9 cellular contexts compared by ENCODE assay signal in the genomic region with DNA sequence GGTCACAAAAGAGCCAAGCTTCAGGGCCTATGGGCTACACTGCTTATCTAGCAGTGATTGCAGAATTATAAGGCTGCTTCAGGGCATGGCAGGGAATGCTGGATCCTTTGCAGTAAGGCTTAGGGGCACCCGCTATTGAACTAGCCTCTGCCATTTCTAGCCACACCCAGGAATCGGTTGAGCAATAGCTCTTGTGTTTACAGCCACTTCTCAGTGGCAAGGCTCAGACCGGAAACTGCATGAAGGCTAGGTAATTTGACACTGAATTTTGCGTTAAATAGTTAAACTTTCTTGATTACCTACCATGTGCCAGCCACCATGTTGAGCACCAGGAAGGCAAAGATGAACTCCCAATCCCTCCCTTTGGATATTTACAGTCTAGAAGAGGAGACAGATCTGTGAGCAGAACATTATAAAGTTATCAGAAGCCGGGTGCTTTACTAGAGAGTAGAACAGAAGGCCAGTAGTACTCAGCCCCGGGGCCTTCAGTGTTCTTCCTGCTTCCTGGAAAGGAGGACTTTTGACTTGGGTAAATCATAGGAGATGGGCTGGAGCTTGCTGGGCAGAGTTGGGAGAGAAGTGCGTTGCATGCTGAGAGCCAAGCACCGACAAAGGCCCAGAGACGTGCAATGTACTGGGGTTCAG.
DNase-seq lines count a peak whose midpoint lies in the region; ATAC-seq, FAIRE-seq and TF ChIP-seq lines count a peak whose summit lies in the region.
"Had no signal": no experiment of that assay in that cellular context is flagged by ENCODE, and none has a peak within 500 bp of the region (broad histone marks: within the 10 kb centered on the region; RNA-seq: fewer than 3 reads in every experiment).

No MANE protein-coding gene starts in this region.

- no peak overlapping the region; the same call in 1 of the 2 replicates for H2AK5ac ChIP-seq in H1 (ENCODE audit: low read depth, low read length)

- peak overlapping the region; percentile 78; the same call in 1 of the 2 replicates for H2BK12ac ChIP-seq in H1 (ENCODE audit: low read depth, low read length)

- H3K4me1 ChIP-seq in HAP-1 (peaks cover 12% of the 10 kb centered on the region), H1 (replicated peaks in 1 of 4; ENCODE audit: control insufficient read depth in 3 of 4, insufficient read depth in 4 of 4, low read length in 3 of 4) (peaks cover 2 to 15% (median 12%) of the 10 kb centered on the region in 4 experiments; a peak in 6 of 7 replicates), pancreas (peaks cover 0 to 16% (median 0%) of the 10 kb centered on the region in 3 donors)

- H3K27me3 ChIP-seq in HAP-1 (ENCODE audit: low read depth) (no peaks in the 10 kb centered on the region), H1 (replicated peaks in 1 of 4; ENCODE audit: control insufficient read depth in 3 of 4, extremely low read depth in 1 of 4, insufficient read depth in 3 of 4, low read length in 3 of 4) (no peaks in the 10 kb centered on the region), pancreas (no peaks in the 10 kb centered on the region)

- DNase-seq in HAP-1 (ENCODE audit: low spot score in 2 of 2) (peak; percentile 57 to 61), NCI-H460 (ENCODE audit: extremely low read depth, low read depth) (peak; percentile 83), H1 (ENCODE audit: low read depth in 1 of 2, low spot score in 2 of 2) (no peak), pancreas (peak in 1 of 6 donors; percentile 61), dedifferentiated amniotic fluid mesenchymal stem cell (ENCODE audit: extremely low spot score) (no peak), ACHN (no peak)

- no peaks in the 10 kb centered on the region for H3K79me2 ChIP-seq in H1 (ENCODE audit: control insufficient read depth in 1 of 2, insufficient read depth in 2 of 2, low read length in 2 of 2)

- no peaks in the 10 kb centered on the region for H4K20me1 ChIP-seq in H1 (replicated peaks in 1 of 2; ENCODE audit: control insufficient read depth in 1 of 2, insufficient read depth in 2 of 2, low read length in 2 of 2)

- TF ChIP-seq POLR2A in H1 (IDR thresholded peaks at IDR 0.05; ENCODE audit: control extremely low read depth in 1 of 2, low read depth in 2 of 2, low read length in 2 of 2): no peak
- no peak for TF ChIP-seq POLR2A in GM18505 (IDR thresholded peaks at IDR 0.05; ENCODE audit: borderline replicate concordance, extremely low read depth, insufficient read depth, insufficient read length)

- no peaks in the 10 kb centered on the region for H3K23me2 ChIP-seq in H1 (ENCODE audit: low read depth, low read length)

- 81% methylated on average over 9 of the region's 9 CpGs; no CpG with 5 or more reads in 1 of the 2 experiments for WGBS in H1 (ENCODE audit: extremely low coverage in 1 of 2, insufficient coverage in 1 of 2, insufficient read length in 1 of 2, insufficient replicate concordance in 2 of 2, low coverage in 1 of 2, low lambda C conversion rate in 2 of 2, missing lambda C conversion rate in 1 of 2), 2 experiments
- 71 to 76% methylated on average over 9 of the region's 9 CpGs for WGBS in pancreas, 2 donors

- H2BK20ac ChIP-seq in H1 (ENCODE audit: low read length): 0 out of 2 replicates have a peak overlapping the region, but pooled peaks have one; percentile 23

- no peak overlapping the region; the same call in 1 of the 2 replicates for H2BK5ac ChIP-seq in H1 (ENCODE audit: low read depth, low read length)

- no peaks in the 10 kb centered on the region for H3K36me3 ChIP-seq in HAP-1 (replicated peaks)
- no peaks in the 10 kb centered on the region for H3K36me3 ChIP-seq in H1 (ENCODE audit: control insufficient read depth in 2 of 4, insufficient read depth in 4 of 4, low read length in 3 of 4)
- H3K36me3 ChIP-seq in pancreas: no peaks in the 10 kb centered on the region

- H3K9ac ChIP-seq in H1 (replicated peaks in 1 of 4; ENCODE audit: extremely low read depth in 1 of 4, low read depth in 3 of 4, low read length in 3 of 4): no peak overlapping the region

- H2BK15ac ChIP-seq in H1 (ENCODE audit: low read length): no peak overlapping the region; the same call in 1 of the 2 replicates

- no peak overlapping the region for H3K23ac ChIP-seq in H1 (ENCODE audit: insufficient read length)

- H3K18ac ChIP-seq in H1 (ENCODE audit: extremely low read depth, low read length): peak overlapping the region; percentile 53; the same call in 1 of the 2 replicates

- no peak overlapping the region for H3K4ac ChIP-seq in H1 (replicated peaks; ENCODE audit: insufficient read length, low read depth, low read length)

- intact Hi-C loops in pancreas (cut with DNase I): no loop called here

- no peaks in the 10 kb centered on the region for H3K79me1 ChIP-seq in H1 (ENCODE audit: low read depth, low read length)

- POLR2A ChIA-PET in H1 (lab: Charles Lee; ENCODE audit: partially characterized antibody): interaction anchor here (1.2 kb wide), 1 partner anchor 10 kb away, joined by 4 read pairs; no protein-coding TSS in a partner anchor

- ATAC-seq in pancreas (peak in 3 of 4 donors; percentile 67 to 77 (median 76)), GM18868 (IDR thresholded peaks at IDR 0.05; ENCODE audit: unreplicated experiment) (no peak), GM18505 (IDR thresholded peaks at IDR 0.05; ENCODE audit: unreplicated experiment) (no peak)
- ATAC-seq: activated naive CD4-positive, alpha-beta T cell treated with anti-CD3 and anti-CD28 coated beads, Interleukin-2, amount 50 U/mL, for 72 hours had no signal

- peak overlapping the region; percentile 13 to 48; a peak in 1 of 4 replicates for H3K4me2 ChIP-seq in H1 (ENCODE audit: insufficient read depth in 1 of 2, low read depth in 2 of 2, low read length in 2 of 2)

- TF ChIP-seq EP300 in H1 (IDR thresholded peaks at IDR 0.05; ENCODE audit: borderline replicate concordance in 1 of 2, low read depth in 2 of 2, low read length in 2 of 2): no peak

- in situ Hi-C loops in HAP-1 (cut with MboI; ENCODE audit: low sequenced_read_pairs) (no loop called here), ACHN (cut with HindIII; ENCODE audit: low pct_ligation_motif_present, low pct_unique_long_range_greater_than_20kb, low sequenced_read_pairs) (no loop called here)

- FAIRE-seq in H1 (lab: Jason Lieb, UNC) (no peak), pancreas (lab: Jason Lieb, UNC) (no peak)

- H3K4me3 ChIP-seq in HAP-1 (no peak overlapping the region), H1 (ENCODE audit: extremely low read depth in 1 of 4, insufficient read depth in 2 of 4, low read depth in 3 of 4, low read length in 4 of 4) (peak overlapping the region in 1 of 4 experiments; percentile 26; a peak in 1 of 8 replicates), pancreas (no peak overlapping the region)

- H4K5ac ChIP-seq in H1 (ENCODE audit: insufficient read length, low read depth, low read length): no peak overlapping the region

- no peak for TF ChIP-seq RAD21 in H1 (IDR thresholded peaks at IDR 0.05 in 1 of 2, conservative IDR thresholded peaks at IDR 0.05 in 1 of 2; ENCODE audit: low read depth in 2 of 2, low read length in 2 of 2)

- no peak overlapping the region for H3K14ac ChIP-seq in H1 (ENCODE audit: insufficient read length)

- no peak overlapping the region for H4K91ac ChIP-seq in H1 (replicated peaks; ENCODE audit: insufficient read length, low read length)

- H3K56ac ChIP-seq in H1 (replicated peaks; ENCODE audit: insufficient read length, low read depth, low read length): no peak overlapping the region

- TF ChIP-seq CTCF in H1 (IDR thresholded peaks at IDR 0.05; ENCODE audit: control extremely low read depth in 1 of 3, insufficient read depth in 1 of 3, low read depth in 1 of 3, low read length in 3 of 3) (no peak), pancreas (IDR thresholded peaks at IDR 0.05) (no peak)

- no peaks in the 10 kb centered on the region for H3K9me3 ChIP-seq in HAP-1
- no peaks in the 10 kb centered on the region for H3K9me3 ChIP-seq in H1 (ENCODE audit: insufficient read depth in 2 of 2, low read depth in 1 of 2, low read length in 1 of 2)
- no peaks in the 10 kb centered on the region for H3K9me3 ChIP-seq in pancreas

- no peak overlapping the region for H4K8ac ChIP-seq in H1 (ENCODE audit: extremely low read depth, insufficient read depth, low read length)

- H3K27ac ChIP-seq in H1 (ENCODE audit: low read depth, low read length): no peak overlapping the region
- peak overlapping the region in 2 of 4 donors; percentile 59 to 77 for H3K27ac ChIP-seq in pancreas

- CTCF ChIA-PET in H1 (lab: Charles Lee; ENCODE audit: partially characterized antibody): interaction anchor here (0.9 to 2.2 kb wide), 5 partner anchors 16 to 383 kb away, joined by 3 to 6 read pairs (median 3); no protein-coding TSS in a partner anchor

- peak overlapping the region; percentile 31 for H2AFZ ChIP-seq in H1 (ENCODE audit: low read length)

- H2BK120ac ChIP-seq in H1 (replicated peaks; ENCODE audit: low read depth, low read length): no peak overlapping the region

TF ChIP-seq in H1, 55 proteins besides CTCF, POLR2A, EP300 and RAD21:
- TF ChIP-seq ZNF274 (IDR thresholded peaks at IDR 0.05; ENCODE audit: borderline replicate concordance, extremely low read depth, low read length): no peak
- no peak for TF ChIP-seq TAF1 (IDR thresholded peaks at IDR 0.05; ENCODE audit: low read depth, low read length)
- TF ChIP-seq HDAC6 (IDR thresholded peaks at IDR 0.05; ENCODE audit: low read depth, low read length): no peak
- TF ChIP-seq CEBPB (IDR thresholded peaks at IDR 0.05; ENCODE audit: low read depth, low read length): peak; percentile 81
- no peak for TF ChIP-seq SIRT6 (IDR thresholded peaks at IDR 0.05; ENCODE audit: low read length)
- no peak for TF ChIP-seq CREB1 (IDR thresholded peaks at IDR 0.05)
- 0 out of 2 replicates have a peak, but pooled peaks have one; percentile 19 for TF ChIP-seq YY1 (IDR thresholded peaks at IDR 0.05; ENCODE audit: low read depth, low read length)
TF ChIP-seq in H1: peak in this region for 2.

Comparison
In these comparisons a context has a peak if more than half of its experiments do, and no peak if none do; other contexts are left out.
1. DNase-seq: peak in HAP-1 (2 of 2) and NCI-H460 (single experiment); none in H1 (0 of 2), dedifferentiated amniotic fluid mesenchymal stem cell (single experiment) and ACHN (single experiment).
2. ATAC-seq: peak in pancreas (3 of 4); none in GM18868 (single experiment) and GM18505 (single experiment).